In the genomic region with DNA sequence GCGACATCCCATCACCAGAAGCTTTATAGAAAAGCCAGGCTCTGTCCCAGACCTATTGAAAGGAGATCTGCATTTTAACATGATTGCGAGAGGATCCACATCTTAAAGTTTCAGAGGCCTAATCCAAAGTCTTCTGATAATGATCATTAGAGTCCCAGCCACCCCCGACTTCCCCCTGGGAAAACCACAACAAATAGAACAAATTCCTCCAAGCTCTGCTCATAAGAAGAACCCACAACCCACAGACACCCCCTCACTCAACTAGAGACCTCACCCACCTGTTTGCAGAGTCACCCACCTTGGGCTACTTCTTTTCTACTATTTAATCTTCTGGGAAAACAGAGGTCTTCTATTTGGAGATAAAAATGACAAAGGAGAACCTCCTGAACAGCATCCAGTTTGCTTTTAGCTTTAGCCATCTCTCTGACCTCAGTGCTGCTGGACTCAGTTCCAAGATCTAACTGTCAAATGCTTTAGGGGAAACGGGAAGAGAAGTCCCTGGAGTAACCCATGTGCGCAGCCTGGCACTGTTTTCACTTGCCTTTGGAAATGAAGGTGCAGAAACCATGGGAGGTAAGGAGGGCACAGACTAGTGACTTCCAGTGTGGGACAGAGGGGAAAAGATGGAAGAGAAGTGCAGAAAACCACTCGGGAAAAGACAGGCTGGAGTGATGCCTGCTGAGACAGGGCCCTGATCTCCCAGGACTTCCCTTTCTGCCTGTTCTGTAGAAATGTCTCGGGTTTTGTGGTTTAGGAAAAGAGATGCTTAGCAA, we compare ENCODE assay signal across 10 cellular contexts.
DNase-seq lines count a peak whose midpoint lies in the region; ATAC-seq, FAIRE-seq and TF ChIP-seq lines count a peak whose summit lies in the region.
"Had no signal": no experiment of that assay in that cellular context is flagged by ENCODE, and none has a peak within 500 bp of the region (broad histone marks: within the 10 kb centered on the region; RNA-seq: fewer than 3 reads in every experiment).

No MANE protein-coding gene starts in this region.

- no peaks in the 10 kb centered on the region for H3K9me3 ChIP-seq in keratinocyte (ENCODE audit: control insufficient read depth, low read depth, low read length)
- H3K9me3 ChIP-seq in tibial artery, result no peaks in the 10 kb centered on the region

- H3K4me1 ChIP-seq in keratinocyte (ENCODE audit: control insufficient read depth, extremely low read depth, insufficient read depth, low read length), result peaks cover 74% of the 10 kb centered on the region
- peaks cover 0 to 54% (median 43%) of the 10 kb centered on the region in 4 donors for H3K4me1 ChIP-seq in tibial artery

- no peaks in the 10 kb centered on the region for H3K27me3 ChIP-seq in keratinocyte (ENCODE audit: control insufficient read depth, extremely low read depth, insufficient read depth, low read length)
- no peaks in the 10 kb centered on the region for H3K27me3 ChIP-seq in tibial artery

- no peak for DNase-seq in activated naive CD4-positive, alpha-beta T cell treated with anti-CD3 and anti-CD28 coated beads, Interleukin-2, amount 10 ng/mL, durations not matched to agents 7 days and 5 days
- no peak for DNase-seq in activated naive CD4-positive, alpha-beta T cell (lab: John Stamatoyannopoulos, UW)
- DNase-seq in activated T-helper 1 cell treated with anti-CD3 and anti-CD28 coated beads, Interleukin-12 subunit alpha, Interleukin-12 subunit beta, Interleukin-2, Interleukin-4 antibody, amounts not matched to agents 30 ng/mL and 10 ng/mL and 1 ng/mL, durations not matched to agents 14 hours and 24 hours and 36 hours (ENCODE audit: low spot score), result no peak
- DNase-seq in keratinocyte (ENCODE audit: low read depth, low spot score) (no peak), tibial artery (peak in 1 of 2 donors; percentile 62), C1 segment of cervical spinal cord (lab: John Stamatoyannopoulos, UW) (no peak), GOT3 (lab: John Stamatoyannopoulos, UW) (no peak)
- DNase-seq: COR-L47, NCI-H524 had no signal

- peak overlapping the region; percentile 63 for H3K4me2 ChIP-seq in keratinocyte (ENCODE audit: control insufficient read depth, extremely low read depth, insufficient read depth, low read depth, low read length)

- dilution Hi-C loops in keratinocyte (cut with MboI; ENCODE audit: extremely low pct_ligation_motif_present, low sequenced_read_pairs), result no loop called here

- H3K9me1 ChIP-seq in keratinocyte (ENCODE audit: control insufficient read depth, extremely low read depth, insufficient read depth, low read length), result no peaks in the 10 kb centered on the region

- H3K79me2 ChIP-seq in keratinocyte (ENCODE audit: control insufficient read depth, insufficient read depth, low read length), result no peaks in the 10 kb centered on the region

- H3K9ac ChIP-seq in keratinocyte (ENCODE audit: control insufficient read depth, extremely low read depth, insufficient read depth, low read length), result no peak overlapping the region

- H4K20me1 ChIP-seq in keratinocyte (ENCODE audit: control insufficient read depth, extremely low read depth, insufficient read depth, low read length), result no peaks in the 10 kb centered on the region

- H2AFZ ChIP-seq in keratinocyte (ENCODE audit: control insufficient read depth, low read length), result no peak overlapping the region

- peak overlapping the region; percentile 40 for H3K27ac ChIP-seq in keratinocyte (ENCODE audit: control insufficient read depth, insufficient read depth, low read length)
- peak overlapping the region; percentile 48 to 66 for H3K27ac ChIP-seq in tibial artery

- no peaks in the 10 kb centered on the region for H3K36me3 ChIP-seq in keratinocyte (ENCODE audit: control insufficient read depth in 2 of 2, extremely low read depth in 1 of 2, insufficient read depth in 2 of 2, low read length in 2 of 2)
- no peaks in the 10 kb centered on the region for H3K36me3 ChIP-seq in tibial artery

- H3K4me3 Mint-ChIP-seq in activated naive CD4-positive, alpha-beta T cell treated with anti-CD3 and anti-CD28 coated beads, Interleukin-2, amount 10 ng/mL, durations not matched to agents 7 days and 5 days, result no peak overlapping the region
- peak overlapping the region; percentile 75 for H3K4me3 Mint-ChIP-seq in activated T-helper 1 cell treated with anti-CD3 and anti-CD28 coated beads, Interleukin-12 subunit alpha, Interleukin-12 subunit beta, Interleukin-2, Interleukin-4 antibody, amounts not matched to agents 30 ng/mL and 10 ng/mL and 1 ng/mL, durations not matched to agents 14 hours and 24 hours and 36 hours

- peaks cover 8% of the 10 kb centered on the region for H3K36me3 Mint-ChIP-seq in activated naive CD4-positive, alpha-beta T cell treated with anti-CD3 and anti-CD28 coated beads, Interleukin-2, amount 10 ng/mL, durations not matched to agents 7 days and 5 days
- peaks cover 4% of the 10 kb centered on the region for H3K36me3 Mint-ChIP-seq in activated T-helper 1 cell treated with anti-CD3 and anti-CD28 coated beads, Interleukin-12 subunit alpha, Interleukin-12 subunit beta, Interleukin-2, Interleukin-4 antibody, amounts not matched to agents 30 ng/mL and 10 ng/mL and 1 ng/mL, durations not matched to agents 14 hours and 24 hours and 36 hours (ENCODE audit: low read depth)

- H3K27me3 Mint-ChIP-seq in activated naive CD4-positive, alpha-beta T cell treated with anti-CD3 and anti-CD28 coated beads, Interleukin-2, amount 10 ng/mL, durations not matched to agents 7 days and 5 days, result peaks cover 10% of the 10 kb centered on the region
- H3K27me3 Mint-ChIP-seq in activated T-helper 1 cell treated with anti-CD3 and anti-CD28 coated beads, Interleukin-12 subunit alpha, Interleukin-12 subunit beta, Interleukin-2, Interleukin-4 antibody, amounts not matched to agents 30 ng/mL and 10 ng/mL and 1 ng/mL, durations not matched to agents 14 hours and 24 hours and 36 hours (ENCODE audit: insufficient read depth), result no peaks in the 10 kb centered on the region

- intact Hi-C loops in activated T-helper 1 cell treated with anti-CD3 and anti-CD28 coated beads, Interleukin-12 subunit alpha, Interleukin-12 subunit beta, Interleukin-2, Interleukin-4 antibody, amounts not matched to agents 30 ng/mL and 10 ng/mL and 1 ng/mL, durations not matched to agents 14 hours and 24 hours and 36 hours (cut with micrococcal nuclease), result loop anchor here (1.0 to 2.0 kb wide), 2 partner anchors 8 to 24 kb away; no protein-coding TSS in a partner anchor
- intact Hi-C loops in tibial artery (cut with DNase I; ENCODE audit: low total_unique reads), result no loop called here

- CTCF ChIA-PET in activated naive CD4-positive, alpha-beta T cell treated with anti-CD3 and anti-CD28 coated beads, Interleukin-2, amount 10 ng/mL, durations not matched to agents 7 days and 5 days (lab: Charles Lee), result interaction anchor here (0.7 to 2.5 kb wide), 7 partner anchors 11 to 124 kb away, joined by 3 to 9 read pairs (median 3); no protein-coding TSS in a partner anchor

- no peak for FAIRE-seq in keratinocyte (lab: Jason Lieb, UNC)

- peak overlapping the region; percentile 90 for H3K27ac Mint-ChIP-seq in activated naive CD4-positive, alpha-beta T cell treated with anti-CD3 and anti-CD28 coated beads, Interleukin-2, amount 10 ng/mL, durations not matched to agents 7 days and 5 days
- peak overlapping the region; percentile 66 for H3K27ac Mint-ChIP-seq in activated T-helper 1 cell treated with anti-CD3 and anti-CD28 coated beads, Interleukin-12 subunit alpha, Interleukin-12 subunit beta, Interleukin-2, Interleukin-4 antibody, amounts not matched to agents 30 ng/mL and 10 ng/mL and 1 ng/mL, durations not matched to agents 14 hours and 24 hours and 36 hours

- H3K4me3 ChIP-seq in keratinocyte (ENCODE audit: control insufficient read depth in 2 of 3, extremely low read depth in 1 of 3, insufficient read depth in 2 of 3, low read depth in 1 of 3, low read length in 3 of 3) (no peak overlapping the region), tibial artery (no peak overlapping the region)

- no peak for ATAC-seq in GM18517 (IDR thresholded peaks at IDR 0.05; ENCODE audit: unreplicated experiment)

- peaks cover 75% of the 10 kb centered on the region for H3K4me1 Mint-ChIP-seq in activated naive CD4-positive, alpha-beta T cell treated with anti-CD3 and anti-CD28 coated beads, Interleukin-2, amount 10 ng/mL, durations not matched to agents 7 days and 5 days
- H3K4me1 Mint-ChIP-seq in activated T-helper 1 cell treated with anti-CD3 and anti-CD28 coated beads, Interleukin-12 subunit alpha, Interleukin-12 subunit beta, Interleukin-2, Interleukin-4 antibody, amounts not matched to agents 30 ng/mL and 10 ng/mL and 1 ng/mL, durations not matched to agents 14 hours and 24 hours and 36 hours (ENCODE audit: low read depth), result peaks cover 85% of the 10 kb centered on the region

- no peak for TF ChIP-seq CTCF in keratinocyte (optimal IDR thresholded peaks at IDR 0.05 in 1 of 3, IDR thresholded peaks at IDR 0.05 in 1 of 3, conservative IDR thresholded peaks at IDR 0.05 in 1 of 3; ENCODE audit: extremely low read depth in 1 of 3, insufficient read depth in 2 of 3, low read length in 3 of 3)
- no peak for TF ChIP-seq CTCF in tibial artery (IDR thresholded peaks at IDR 0.05)

- peaks cover 2% of the 10 kb centered on the region for H3K9me3 Mint-ChIP-seq in activated naive CD4-positive, alpha-beta T cell treated with anti-CD3 and anti-CD28 coated beads, Interleukin-2, amount 10 ng/mL, durations not matched to agents 7 days and 5 days
- peaks cover 6% of the 10 kb centered on the region for H3K9me3 Mint-ChIP-seq in activated T-helper 1 cell treated with anti-CD3 and anti-CD28 coated beads, Interleukin-12 subunit alpha, Interleukin-12 subunit beta, Interleukin-2, Interleukin-4 antibody, amounts not matched to agents 30 ng/mL and 10 ng/mL and 1 ng/mL, durations not matched to agents 14 hours and 24 hours and 36 hours
